Comparison of ENCODE assay signal across 9 cellular contexts in genomic region chr3:122497425-122497824, GRCh38. TPM values are rescaled to one million over a fixed set of nuclear protein-coding genes. Genes with fewer than 3 reads are reported as not detected.
DNase-seq lines count a peak whose midpoint lies in the region; ATAC-seq and TF ChIP-seq lines count a peak whose summit lies in the region.
"Had no signal": no experiment of that assay in that cellular context is flagged by ENCODE, and none has a peak within 500 bp of the region (broad histone marks: within the 10 kb centered on the region; RNA-seq: fewer than 3 reads in every experiment).

No MANE protein-coding gene starts in this region.

- peak overlapping the region; percentile 97 for H3K27ac Mint-ChIP-seq in MCF 10A (ENCODE audit: low read depth, unreplicated experiment)

- peaks cover 52% of the 10 kb centered on the region for H3K4me1 Mint-ChIP-seq in MCF 10A (ENCODE audit: insufficient read depth, unreplicated experiment)

- ATAC-seq in HG03025 (IDR thresholded peaks at IDR 0.05; ENCODE audit: low FRiP score, unreplicated experiment) (peak; percentile 61), HG03135 (IDR thresholded peaks at IDR 0.05; ENCODE audit: unreplicated experiment) (no peak), GM18505 (IDR thresholded peaks at IDR 0.05; ENCODE audit: unreplicated experiment) (no peak)

- TF ChIP-seq POLR2A in breast epithelium (IDR thresholded peaks at IDR 0.05) (no peak), GM18505 (IDR thresholded peaks at IDR 0.05; ENCODE audit: borderline replicate concordance, extremely low read depth, insufficient read depth, insufficient read length) (no peak)

- no peaks in the 10 kb centered on the region for H3K36me3 ChIP-seq in breast epithelium
- H3K36me3 ChIP-seq in SJSA1: peaks cover 21% of the 10 kb centered on the region

- H3K27me3 Mint-ChIP-seq in MCF 10A (ENCODE audit: insufficient read depth, unreplicated experiment): no peaks in the 10 kb centered on the region

- intact Hi-C loops in MCF 10A (cut with micrococcal nuclease) (no loop called here), breast epithelium (cut with DNase I; ENCODE audit: low total_unique reads) (no loop called here)

- H3K4me1 ChIP-seq in breast epithelium (no peaks in the 10 kb centered on the region), SJSA1 (replicated peaks) (peaks cover 44% of the 10 kb centered on the region)

- peaks cover 25% of the 10 kb centered on the region for H3K36me3 Mint-ChIP-seq in MCF 10A (ENCODE audit: insufficient read depth, unreplicated experiment)

- TF ChIP-seq CTCF in MCF 10A (IDR thresholded peaks at IDR 0.05; ENCODE audit: unreplicated experiment) (no peak), breast epithelium (IDR thresholded peaks at IDR 0.05) (no peak), fibroblast of mammary gland (conservative IDR thresholded peaks at IDR 0.05; ENCODE audit: control insufficient read depth, insufficient read depth, low read depth, low read length) (no peak)

- H3K4me3 Mint-ChIP-seq in MCF 10A (ENCODE audit: unreplicated experiment): no peak overlapping the region

- DNase-seq in MCF 10A (ENCODE audit: unreplicated experiment) (peak; percentile 94), breast epithelium (ENCODE audit: low spot score in 2 of 2) (no peak), SJSA1 (ENCODE audit: low read depth in 1 of 2, low spot score in 2 of 2) (peak in 1 of 2 experiments; percentile 57), fibroblast of mammary gland (ENCODE audit: low read depth) (peak; percentile 94)
- no peak for DNase-seq in activated CD8-positive, alpha-beta memory T cell treated with anti-CD3 and anti-CD28 coated beads, Interleukin-2, amount 50 U/mL, for 4 hours

- no peaks in the 10 kb centered on the region for H3K9me3 ChIP-seq in breast epithelium
- H3K9me3 ChIP-seq in SJSA1 (replicated peaks): no peaks in the 10 kb centered on the region

- H3K9me3 Mint-ChIP-seq in MCF 10A (ENCODE audit: unreplicated experiment): no peaks in the 10 kb centered on the region

- no peaks in the 10 kb centered on the region for H3K27me3 ChIP-seq in breast epithelium
- H3K27me3 ChIP-seq in SJSA1 (replicated peaks): no peaks in the 10 kb centered on the region
- H3K27me3 ChIP-seq: cardiac muscle cell had no signal

- BruUV-seq in MCF 10A (replicated peaks; lab: Mats Ljungman, UMichigan): no TSS peak

- no peak overlapping the region for H3K4me3 ChIP-seq in breast epithelium
- no peak overlapping the region for H3K4me3 ChIP-seq in SJSA1
- H3K4me3 ChIP-seq in fibroblast of mammary gland (ENCODE audit: control insufficient read depth, low read depth, low read length): no peak overlapping the region
- H3K4me3 ChIP-seq: cardiac muscle cell had no signal

- POLR2A ChIA-PET in MCF 10A (lab: Yijun Ruan, JAX): interaction anchor here (0.5 to 6.8 kb wide), 9 partner anchors 10 to 184 kb away, joined by 3 to 61 read pairs (median 16); partner anchors contain the start of genes FAM162A and KPNA1

- CTCF ChIA-PET in MCF 10A (lab: Yijun Ruan, JAX): interaction anchor here (0.7 to 1.7 kb wide), 5 partner anchors 10 to 39 kb away, joined by 3 to 10 read pairs (median 5); partner anchors contain the start of gene KPNA1

- H3K27ac ChIP-seq in breast epithelium (no peak overlapping the region), SJSA1 (peak overlapping the region; percentile 50)
- H3K27ac ChIP-seq: cardiac muscle cell had no signal

RNA-seq across cellular contexts. Expression of gene KPNA1, which starts 17.3 kb away (rescaled TPM):
- total RNA-seq in MCF 10A (2022) (101 and 104 TPM in 2 replicates), breast epithelium (10 to 100 TPM; 40.3 to 51.7 (median 42.4) TPM)
- 25.0 and 47.1 TPM in 2 replicates for total RNA-seq in SJSA1 (2014; rRNA removed; shearing (Covaris generic))

Comparison
In these comparisons a context has a peak if more than half of its experiments do, and no peak if none do; other contexts are left out.
1. DNase-seq: peak in MCF 10A (single experiment) and fibroblast of mammary gland (single experiment); none in breast epithelium (0 of 2) and activated CD8-positive, alpha-beta memory T cell treated with anti-CD3 and anti-CD28 coated beads, Interleukin-2, amount 50 U/mL, for 4 hours (single experiment).